Comparison of ENCODE assay signal across 16 cellular contexts in genomic region chr18:60838677-60839076, GRCh38.
A peak's percentile ranks its signal among the peaks of the same experiment; 100 is the strongest.
DNase-seq lines count a peak whose midpoint lies in the region; ATAC-seq and TF ChIP-seq lines count a peak whose summit lies in the region.
"Had no signal": no experiment of that assay in that cellular context is flagged by ENCODE, and none has a peak within 500 bp of the region (broad histone marks: within the 10 kb centered on the region; RNA-seq: fewer than 3 reads in every experiment).

No MANE protein-coding gene starts in this region.

- peaks cover 16% of the 10 kb centered on the region for H3K9me3 Mint-ChIP-seq in MCF 10A (ENCODE audit: unreplicated experiment)
- peaks cover 4 to 13% of the 10 kb centered on the region in 2 donors for H3K9me3 Mint-ChIP-seq in stimulated activated naive B cell treated with anti-CD40 and anti-IgM and Interleukin-4, amounts not matched to agents 10 μg/mL and 1 μg/mL and 100 μg/mL, for 72 hours

- H3K36me3 ChIP-seq in breast epithelium = no peaks in the 10 kb centered on the region
- no peaks in the 10 kb centered on the region for H3K36me3 ChIP-seq in upper lobe of right lung
- H3K36me3 ChIP-seq: BLaER1 had no signal

- intact Hi-C loops in MCF 10A (cut with micrococcal nuclease) = no loop called here
- intact Hi-C loops in breast epithelium (cut with DNase I; ENCODE audit: low total_unique reads) = no loop called here
- intact Hi-C loops in upper lobe of right lung (cut with DNase I) = no loop called here

- H3K27me3 Mint-ChIP-seq in MCF 10A (ENCODE audit: insufficient read depth, unreplicated experiment) = no peaks in the 10 kb centered on the region
- H3K27me3 Mint-ChIP-seq in stimulated activated naive B cell treated with anti-CD40 and anti-IgM and Interleukin-4, amounts not matched to agents 10 μg/mL and 1 μg/mL and 100 μg/mL, for 72 hours = no peaks in the 10 kb centered on the region

- TF ChIP-seq POLR2A in breast epithelium (IDR thresholded peaks at IDR 0.05) = no peak

- TF ChIP-seq CTCF in MCF 10A (IDR thresholded peaks at IDR 0.05; ENCODE audit: unreplicated experiment) = no peak
- no peak for TF ChIP-seq CTCF in breast epithelium (IDR thresholded peaks at IDR 0.05)
- no peak for TF ChIP-seq CTCF in upper lobe of right lung (IDR thresholded peaks at IDR 0.05)

- POLR2A ChIA-PET in MCF 10A (lab: Yijun Ruan, JAX) = no interaction called here

- no peak overlapping the region for H3K4me3 ChIP-seq in breast epithelium
- H3K4me3 ChIP-seq in upper lobe of right lung = no peak overlapping the region
- H3K4me3 ChIP-seq: BLaER1 had no signal

- H3K27ac ChIP-seq in breast epithelium (no peak overlapping the region), epithelial cell of prostate (peak overlapping the region; percentile 15), upper lobe of right lung (no peak overlapping the region)
- H3K27ac ChIP-seq: BLaER1 had no signal

- H3K4me1 Mint-ChIP-seq in MCF 10A (ENCODE audit: insufficient read depth, unreplicated experiment) = peaks cover 6% of the 10 kb centered on the region
- no peaks in the 10 kb centered on the region for H3K4me1 Mint-ChIP-seq in stimulated activated naive B cell treated with anti-CD40 and anti-IgM and Interleukin-4, amounts not matched to agents 10 μg/mL and 1 μg/mL and 100 μg/mL, for 72 hours
- H3K4me1 Mint-ChIP-seq: H9 had no signal

- H3K27me3 ChIP-seq in breast epithelium (no peaks in the 10 kb centered on the region), upper lobe of right lung (no peaks in the 10 kb centered on the region)
- H3K27me3 ChIP-seq: BLaER1 had no signal

- no TSS peak for BruUV-seq in MCF 10A (replicated peaks; lab: Mats Ljungman, UMichigan)

- DNase-seq in MCF 10A (ENCODE audit: unreplicated experiment) (peak; percentile 6), breast epithelium (ENCODE audit: low spot score in 2 of 2) (no peak), epithelial cell of prostate (ENCODE audit: low read depth, low spot score) (peak; percentile 60), glomerular endothelial cell (ENCODE audit: extremely low read depth, low read depth, low spot score) (peak; percentile 66), upper lobe of right lung (no peak)
- no peak for DNase-seq in stimulated activated CD4-positive, alpha-beta T cell treated with anti-CD3 and anti-CD28 coated beads, Interleukin-2, amount 100 ng/mL, for 24 hours
- no peak for DNase-seq in stimulated activated naive B cell treated with anti-CD40 and anti-IgM and Interleukin-4, amounts not matched to agents 10 μg/mL and 1 μg/mL and 100 μg/mL, for 72 hours
- DNase-seq: CD8-positive, alpha-beta T cell; H9; MV-4-11; NCI-H1417 treated with DMSO at 0.1 percent for 48 hours; NCI-H2029 treated with DMSO at 0.1 percent for 48 hours; NCI-H2171 treated with DMSO at 0.1 percent for 48 hours; NCI-H774 had no signal

- H3K36me3 Mint-ChIP-seq in MCF 10A (ENCODE audit: insufficient read depth, unreplicated experiment) = no peaks in the 10 kb centered on the region
- no peaks in the 10 kb centered on the region for H3K36me3 Mint-ChIP-seq in stimulated activated naive B cell treated with anti-CD40 and anti-IgM and Interleukin-4, amounts not matched to agents 10 μg/mL and 1 μg/mL and 100 μg/mL, for 72 hours
- H3K36me3 Mint-ChIP-seq: CD8-positive, alpha-beta T cell had no signal

- H3K27ac Mint-ChIP-seq in MCF 10A (ENCODE audit: low read depth, unreplicated experiment) = no peak overlapping the region
- H3K27ac Mint-ChIP-seq in stimulated activated naive B cell treated with anti-CD40 and anti-IgM and Interleukin-4, amounts not matched to agents 10 μg/mL and 1 μg/mL and 100 μg/mL, for 72 hours = no peak overlapping the region
- H3K27ac Mint-ChIP-seq: CD8-positive, alpha-beta T cell; H9 had no signal

- no peak for ATAC-seq in upper lobe of right lung
- no peak for ATAC-seq in stimulated activated naive B cell treated with anti-CD40 and anti-IgM and Interleukin-4, amounts not matched to agents 10 μg/mL and 1 μg/mL and 100 μg/mL, for 72 hours (replicated peaks)
- no peak for ATAC-seq in GM21390 (IDR thresholded peaks at IDR 0.05; ENCODE audit: unreplicated experiment)
- ATAC-seq: CD8-positive, alpha-beta T cell had no signal

- H3K4me3 Mint-ChIP-seq in MCF 10A (ENCODE audit: unreplicated experiment) = no peak overlapping the region
- no peak overlapping the region for H3K4me3 Mint-ChIP-seq in stimulated activated naive B cell treated with anti-CD40 and anti-IgM and Interleukin-4, amounts not matched to agents 10 μg/mL and 1 μg/mL and 100 μg/mL, for 72 hours
- H3K4me3 Mint-ChIP-seq: CD8-positive, alpha-beta T cell; H9 had no signal

- H3K9me3 ChIP-seq in breast epithelium (peaks cover 0 to 3% of the 10 kb centered on the region in 2 donors), upper lobe of right lung (no peaks in the 10 kb centered on the region)
- H3K9me3 ChIP-seq: BLaER1 had no signal

- CTCF ChIA-PET in MCF 10A (lab: Yijun Ruan, JAX) = no interaction called here

- H3K4me1 ChIP-seq in breast epithelium (no peaks in the 10 kb centered on the region), upper lobe of right lung (no peaks in the 10 kb centered on the region)
- H3K4me1 ChIP-seq: BLaER1 had no signal

Comparison
In these comparisons a context has a peak if more than half of its experiments do, and no peak if none do; other contexts are left out.
1. DNase-seq: peak in MCF 10A (single experiment), epithelial cell of prostate (single experiment) and glomerular endothelial cell (single experiment); none in breast epithelium (0 of 2), upper lobe of right lung (single experiment), stimulated activated CD4-positive, alpha-beta T cell treated with anti-CD3 and anti-CD28 coated beads, Interleukin-2, amount 100 ng/mL, for 24 hours (0 of 2) and stimulated activated naive B cell treated with anti-CD40 and anti-IgM and Interleukin-4, amounts not matched to agents 10 μg/mL and 1 μg/mL and 100 μg/mL, for 72 hours (single experiment).